Comparison of ENCODE assay signal across 19 cellular contexts in genomic region chr12:13156277-13156676, GRCh38. TPM values are rescaled to one million over a fixed set of nuclear protein-coding genes. Genes with fewer than 3 reads are reported as not detected.
"Had no signal": no experiment of that assay in that cellular context is flagged by ENCODE, and none has a peak within 500 bp of the region (broad histone marks: within the 10 kb centered on the region; RNA-seq: fewer than 3 reads in every experiment).

No MANE protein-coding gene starts in this region.

- H3K27ac ChIP-seq: breast epithelium, dorsolateral prefrontal cortex, foreskin keratinocyte, psoas muscle, right lobe of liver, spleen, tibial nerve had no signal

- FAIRE-seq: islet of Langerhans had no signal

- H3K27me3 ChIP-seq: breast epithelium, dorsolateral prefrontal cortex, foreskin keratinocyte, right lobe of liver, spleen, tibial nerve had no signal

- ATAC-seq: esophagus mucosa; foreskin keratinocyte; left ventricle myocardium superior; psoas muscle; right lobe of liver; stimulated activated naive B cell treated with anti-CD40 and anti-IgM and Interleukin-4, amounts not matched to agents 10 μg/mL and 1 μg/mL and 100 μg/mL, for 72 hours had no signal

- DNase-seq: activated CD4-positive, alpha-beta T cell treated with anti-CD3 and anti-CD28 coated beads, Interleukin-2, amount 50 U/mL, for 1 hour; dorsolateral prefrontal cortex; foreskin keratinocyte; head of caudate nucleus; left ventricle myocardium superior; mesendoderm; psoas muscle; right lobe of liver; spleen; stimulated activated CD4-positive, alpha-beta T cell treated with anti-CD3 and anti-CD28 coated beads, Interleukin-1b, Interleukin-23, amount 100 ng/mL, for 48 hours; stimulated activated naive B cell treated with anti-CD40 and anti-IgM and Interleukin-4, amounts not matched to agents 10 μg/mL and 1 μg/mL and 100 μg/mL, for 72 hours; T-helper 1 cell had no signal

- H3K4me1 ChIP-seq: breast epithelium, psoas muscle, right lobe of liver had no signal

- H3K4me3 ChIP-seq: breast epithelium, dorsolateral prefrontal cortex, psoas muscle, right lobe of liver, spleen, tibial nerve had no signal

- H3K9me3 ChIP-seq: breast epithelium, psoas muscle, right lobe of liver, spleen had no signal

- H3K36me3 ChIP-seq: breast epithelium, right lobe of liver, spleen, tibial nerve had no signal

RNA-seq across cellular contexts. Expression of gene GSG1, which starts 52.8 kb away (rescaled TPM):
- total RNA-seq: activated T-helper 2 cell treated with anti-CD3 and anti-CD28 coated beads, Interferon-gamma antibody, Interleukin-2, Interleukin-4, amounts not matched to agents 10 μg/mL and 5 μg/mL and 100 μg/mL, durations not matched to agents 14 hours and 24 hours and 36 hours; breast epithelium; chondrocyte; esophagus mucosa; foreskin keratinocyte; left ventricle myocardium superior; psoas muscle; right lobe of liver; spleen; subcutaneous adipose tissue; tibial nerve had no signal
- polyA plus RNA-seq: psoas muscle, spleen had no signal
